1 cellular context compared by ENCODE assay signal in genomic region chr14:92954933-92955332, GRCh38.
TF ChIP-seq lines count a peak whose summit lies in the region.

No MANE protein-coding gene starts in this region.

TF ChIP-seq in WTC11, 78 proteins besides CTCF, POLR2A, EP300 and RAD21 (continued from another document):
- TF ChIP-seq USF2 (CRISPR knock-in tag; IDR thresholded peaks at IDR 0.05) (no peak), CREB1 (CRISPR knock-in tag; IDR thresholded peaks at IDR 0.05) (no peak), ZNF281 (CRISPR knock-in tag; IDR thresholded peaks at IDR 0.05) (no peak), RELA (CRISPR knock-in tag; IDR thresholded peaks at IDR 0.05; ENCODE audit: borderline replicate concordance) (no peak), FOXK1 (CRISPR knock-in tag; IDR thresholded peaks at IDR 0.05) (no peak)
